In genomic region chr14:64692597-64693350, GRCh38 we compare ENCODE assay signal across 15 cellular contexts. TPM values are rescaled to one million over a fixed set of nuclear protein-coding genes. Genes with fewer than 3 reads are reported as not detected.
DNase-seq lines count a peak whose midpoint lies in the region; ATAC-seq and TF ChIP-seq lines count a peak whose summit lies in the region.
"Had no signal": no experiment of that assay in that cellular context is flagged by ENCODE, and none has a peak within 500 bp of the region (broad histone marks: within the 10 kb centered on the region; RNA-seq: fewer than 3 reads in every experiment).

No MANE protein-coding gene starts in this region.

- H3K4me1 Mint-ChIP-seq in immature natural killer cell (peaks cover 40 to 44% of the 10 kb centered on the region in 2 donors), WTC11 (peaks cover 18% of the 10 kb centered on the region)

- H3K9me3 Mint-ChIP-seq in immature natural killer cell (no peaks in the 10 kb centered on the region), WTC11 (no peaks in the 10 kb centered on the region)
- H3K9me3 Mint-ChIP-seq: neural progenitor cell had no signal

- no peaks in the 10 kb centered on the region for H3K9me3 ChIP-seq in GM23248 (ENCODE audit: low read depth)
- H3K9me3 ChIP-seq in PC-3 (ENCODE audit: low read length): no peaks in the 10 kb centered on the region
- no peaks in the 10 kb centered on the region for H3K9me3 ChIP-seq in stomach
- H3K9me3 ChIP-seq: gastrocnemius medialis, right lobe of liver had no signal

- H3K27ac ChIP-seq in GM23248: no peak overlapping the region
- H3K27ac ChIP-seq in PC-3 (ENCODE audit: low read length): no peak overlapping the region
- no peak overlapping the region for H3K27ac ChIP-seq in stomach
- H3K27ac ChIP-seq: gastrocnemius medialis, neural progenitor cell, right lobe of liver had no signal

- H3K9me2 ChIP-seq in GM23248 (ENCODE audit: insufficient read depth) (no peaks in the 10 kb centered on the region), PC-3 (replicated peaks; ENCODE audit: low read length) (no peaks in the 10 kb centered on the region)

- H3K4me3 ChIP-seq in GM23248: no peak overlapping the region
- no peak overlapping the region for H3K4me3 ChIP-seq in PC-3 (ENCODE audit: low read length)
- H3K4me3 ChIP-seq in stomach: no peak overlapping the region
- H3K4me3 ChIP-seq: gastrocnemius medialis, neural progenitor cell, right lobe of liver had no signal

- H3K4me3 Mint-ChIP-seq in immature natural killer cell (no peak overlapping the region), WTC11 (no peak overlapping the region)
- H3K4me3 Mint-ChIP-seq: neural progenitor cell had no signal

- H3K9ac ChIP-seq in GM23248 (no peak overlapping the region), PC-3 (ENCODE audit: low read length) (no peak overlapping the region)
- H3K9ac ChIP-seq: neural progenitor cell had no signal

- 72 to 75% methylated on average over 4 of the region's 4 CpGs for WGBS in GM23248 (ENCODE audit: low coverage in 1 of 2, low lambda C conversion rate in 2 of 2, missing lambda C conversion rate in 2 of 2), 2 experiments
- 66 to 79% (median 74%) methylated on average over 4 of the region's 4 CpGs for WGBS in stomach, 5 donors

- no TSS peak for BruUV-seq in PC-3 (replicated peaks; lab: Mats Ljungman, UMichigan)

- H3F3A ChIP-seq in GM23248 (ENCODE audit: insufficient read depth) (no peaks in the 10 kb centered on the region), PC-3 (ENCODE audit: low read length, unreplicated experiment) (no peaks in the 10 kb centered on the region)

- no peaks in the 10 kb centered on the region for H4K20me1 ChIP-seq in GM23248 (ENCODE audit: insufficient read depth)
- no peaks in the 10 kb centered on the region for H4K20me1 ChIP-seq in PC-3 (ENCODE audit: low read length)

- H2AFZ ChIP-seq in GM23248 (no peak overlapping the region), PC-3 (ENCODE audit: low read length) (no peak overlapping the region)
- H2AFZ ChIP-seq: neural progenitor cell had no signal

- no peaks in the 10 kb centered on the region for H3K79me2 ChIP-seq in GM23248 (ENCODE audit: insufficient read depth)
- H3K79me2 ChIP-seq in PC-3 (ENCODE audit: low read length): no peaks in the 10 kb centered on the region

- H3K4me2 ChIP-seq in GM23248 (ENCODE audit: unreplicated experiment): no peak overlapping the region
- H3K4me2 ChIP-seq in PC-3 (ENCODE audit: low read length): no peak overlapping the region
- H3K4me2 ChIP-seq: neural progenitor cell had no signal

- no peak for TF ChIP-seq POLR2A in stomach (IDR thresholded peaks at IDR 0.05)

- TF ChIP-seq CTCF in PC-3 (conservative IDR thresholded peaks at IDR 0.05; ENCODE audit: low read depth, low read length) (no peak), stomach (IDR thresholded peaks at IDR 0.05) (no peak), WTC11 (IDR thresholded peaks at IDR 0.05) (no peak)

- H3K27me3 ChIP-seq in GM23248 (replicated peaks; ENCODE audit: insufficient read depth) (peaks cover 18% of the 10 kb centered on the region; the same call in 1 of the 2 replicates), PC-3 (ENCODE audit: low read length) (no peaks in the 10 kb centered on the region), stomach (no peaks in the 10 kb centered on the region)
- H3K27me3 ChIP-seq: gastrocnemius medialis, neural progenitor cell, right lobe of liver had no signal

- H3K36me3 ChIP-seq in GM23248 (ENCODE audit: low read depth) (no peaks in the 10 kb centered on the region), PC-3 (ENCODE audit: low read depth, low read length) (no peaks in the 10 kb centered on the region), stomach (no peaks in the 10 kb centered on the region)
- H3K36me3 ChIP-seq: gastrocnemius medialis, neural progenitor cell, right lobe of liver had no signal

- H3K36me3 Mint-ChIP-seq in immature natural killer cell (no peaks in the 10 kb centered on the region), WTC11 (no peaks in the 10 kb centered on the region)
- H3K36me3 Mint-ChIP-seq: neural progenitor cell had no signal

- POLR2A ChIA-PET in PC-3 (lab: Charles Lee; ENCODE audit: unreplicated experiment) (no interaction called here), WTC11 (lab: Charles Lee) (no interaction called here)

- in situ Hi-C loops in GM23248 (cut with MboI): no loop called here

- H3K27me3 Mint-ChIP-seq in immature natural killer cell (ENCODE audit: low read depth in 3 of 3): peaks cover 0 to 4% (median 2%) of the 10 kb centered on the region in 3 donors
- H3K27me3 Mint-ChIP-seq in WTC11 (ENCODE audit: low read depth): peaks cover 22% of the 10 kb centered on the region

- H3K27ac Mint-ChIP-seq in immature natural killer cell: no peak overlapping the region
- H3K27ac Mint-ChIP-seq in WTC11: no peak overlapping the region
- H3K27ac Mint-ChIP-seq: neural progenitor cell had no signal

- intact Hi-C loops in PC-3 (cut with micrococcal nuclease): no loop called here
- intact Hi-C loops in left cardiac atrium (cut with DNase I): no loop called here
- intact Hi-C loops in stomach (cut with DNase I; ENCODE audit: low total_unique reads): no loop called here

- peak; percentile 26 for DNase-seq in GM23248
- peak; percentile 62 for DNase-seq in PC-3
- peak; percentile 57 for DNase-seq in left cardiac atrium
- peak; percentile 33 for DNase-seq in stomach
- DNase-seq in activated CD4-positive, alpha-beta T cell treated with anti-CD3 and anti-CD28 coated beads for 48 hours: no peak
- no peak for DNase-seq in immature natural killer cell
- DNase-seq in WTC11 (ENCODE audit: low spot score): no peak
- DNase-seq in pons (ENCODE audit: low spot score): no peak
- DNase-seq: activated CD4-positive, CD25-positive, alpha-beta regulatory T cell treated with anti-CD3 and anti-CD28 coated beads, Interleukin-2, amount 50 U/mL, for 72 hours; Calu3; gastrocnemius medialis; mesendoderm had no signal

- CTCF ChIA-PET in PC-3 (lab: Charles Lee): interaction anchor here (0.7 kb wide), 1 partner anchor 11 kb away, joined by 3 read pairs; no protein-coding TSS in a partner anchor
- CTCF ChIA-PET in WTC11 (lab: Charles Lee): no interaction called here

- ATAC-seq in PC-3 (peak; percentile 67), left cardiac atrium (peak; percentile 52 to 74), WTC11 (no peak)

- no peaks in the 10 kb centered on the region for H3K4me1 ChIP-seq in GM23248 (ENCODE audit: insufficient read depth)
- peaks cover 21% of the 10 kb centered on the region for H3K4me1 ChIP-seq in PC-3 (ENCODE audit: insufficient read depth, low read length)
- H3K4me1 ChIP-seq in stomach: peaks cover 4 to 38% (median 12%) of the 10 kb centered on the region in 4 donors
- H3K4me1 ChIP-seq: right lobe of liver had no signal

- TF ChIP-seq EP300 in stomach (IDR thresholded peaks at IDR 0.05): no peak

TF ChIP-seq in WTC11, 78 proteins besides CTCF, POLR2A, EP300 and RAD21 (continues in another document):
- no peak for TF ChIP-seq MYBL2 (CRISPR knock-in tag; IDR thresholded peaks at IDR 0.05)
- TF ChIP-seq ZNF423 (CRISPR knock-in tag; IDR thresholded peaks at IDR 0.05): no peak
- TF ChIP-seq GABPB1 (CRISPR knock-in tag; IDR thresholded peaks at IDR 0.05): no peak
- TF ChIP-seq HMGA2 (CRISPR knock-in tag; IDR thresholded peaks at IDR 0.05): no peak
- TF ChIP-seq CDX4 (CRISPR knock-in tag; IDR thresholded peaks at IDR 0.05; ENCODE audit: borderline replicate concordance): no peak
- TF ChIP-seq ATF3 (CRISPR knock-in tag; conservative IDR thresholded peaks at IDR 0.05): no peak
- TF ChIP-seq ZSCAN18 (CRISPR knock-in tag; IDR thresholded peaks at IDR 0.05): no peak

RNA-seq across cellular contexts. Expression of gene PLEKHG3, which starts 11.4 kb away (rescaled TPM):
- 4.6 and 6.9 TPM in 2 replicates for total RNA-seq in GM23248 (2014; rRNA removed; shearing (Covaris generic))
- polyA plus RNA-seq in GM23248 (2016; fragmentation: Nextera tagmentation; extraction: Ambion mirVana) (2.1 and 2.4 TPM in 2 replicates), stomach (10 to 100 TPM in 1 of 3 donors, 1 to 10 TPM in 2; 7.3 to 24.8 (median 9.2) TPM), immature natural killer cell (100 to 1,000 TPM in 1 of 3 donors, 10 to 100 TPM in 2; 36.8 to 216 (median 71.4) TPM)
- total RNA-seq in PC-3 (2014; rRNA removed) (49.6 and 64.0 TPM in 2 replicates), left cardiac atrium (10 to 100 TPM; 29.4 to 37.7 TPM), stomach (100 to 1,000 TPM in 1 of 5 donors, 10 to 100 TPM in 4; 25.3 to 292 (median 27.2) TPM), WTC11 (2021) (70.6 to 75.3 TPM (median 71.8 TPM) in 3 replicates)
- total RNA-seq: OCI-LY7 had no signal

Comparison
In these comparisons a context has a peak if more than half of its experiments do, and no peak if none do; other contexts are left out.
1. DNase-seq: peak in GM23248 (single experiment), PC-3 (single experiment), left cardiac atrium (single experiment) and stomach (single experiment); none in activated CD4-positive, alpha-beta T cell treated with anti-CD3 and anti-CD28 coated beads for 48 hours (single experiment), immature natural killer cell (0 of 3), WTC11 (single experiment) and pons (single experiment).